Comparison of ENCODE assay signal across 23 cellular contexts in genomic region chr12:68370667-68371066, GRCh38.
"Had no signal": no experiment of that assay in that cellular context is flagged by ENCODE, and none has a peak within 500 bp of the region (broad histone marks: within the 10 kb centered on the region; RNA-seq: fewer than 3 reads in every experiment).

No MANE protein-coding gene starts in this region.

- DNase-seq: activated B cell treated with CpG ODN at 0.5 μM for 24 hours; activated CD4-positive, alpha-beta T cell treated with anti-CD3 and anti-CD28 coated beads for 36 hours; activated CD4-positive, alpha-beta T cell treated with anti-CD3 and anti-CD28 coated beads, Interleukin-2, amount 50 U/mL, for 4 hours; activated effector memory CD4-positive, alpha-beta T cell treated with anti-CD3 and anti-CD28 coated beads, Interleukin-2, amount 50 U/mL, for 16 hours; activated naive CD4-positive, alpha-beta T cell treated with anti-CD3 and anti-CD28 coated beads for 36 hours; activated T-cell treated with anti-CD3 and anti-CD28 coated beads for 4 hours; activated T-cell treated with anti-CD3 and anti-CD28 coated beads, Interleukin-2, amount 50 U/mL, for 72 hours; dermis blood vessel endothelial cell; effector memory CD4-positive, alpha-beta T cell; left cardiac atrium; left ventricle myocardium superior; midbrain; naive thymus-derived CD8-positive, alpha-beta T cell; SK-N-SH; spleen; stimulated activated CD4-positive, alpha-beta T cell treated with anti-CD3 and anti-CD28 coated beads, Interleukin-2, amount 100 ng/mL, for 48 hours; stomach; thyroid gland; upper lobe of left lung had no signal

- H3K9me3 Mint-ChIP-seq: activated B cell treated with CpG ODN at 0.5 μM for 24 hours; activated T-cell treated with anti-CD3 and anti-CD28 coated beads, Interleukin-2, amount 50 U/mL, for 72 hours; naive thymus-derived CD8-positive, alpha-beta T cell; T-helper 2 cell treated with Interferon-gamma antibody and Interleukin-4, amounts not matched to agents 5 μg/mL and 100 μg/mL, for 36 hours had no signal

- H3K27me3 Mint-ChIP-seq: activated B cell treated with CpG ODN at 0.5 μM for 24 hours; activated CD4-positive, alpha-beta T cell treated with anti-CD3 and anti-CD28 coated beads for 36 hours; naive thymus-derived CD8-positive, alpha-beta T cell had no signal

- ATAC-seq: activated CD4-positive, alpha-beta T cell treated with anti-CD3 and anti-CD28 coated beads for 36 hours; activated T-cell treated with anti-CD3 and anti-CD28 coated beads, Interleukin-2, amount 50 U/mL, for 72 hours; gastroesophageal sphincter; left cardiac atrium; naive thymus-derived CD8-positive, alpha-beta T cell had no signal

- H3K27ac Mint-ChIP-seq: activated B cell treated with CpG ODN at 0.5 μM for 24 hours; activated CD4-positive, alpha-beta T cell treated with anti-CD3 and anti-CD28 coated beads for 36 hours; activated naive CD4-positive, alpha-beta T cell treated with anti-CD3 and anti-CD28 coated beads for 36 hours; activated T-cell treated with anti-CD3 and anti-CD28 coated beads, Interleukin-2, amount 50 U/mL, for 72 hours; T-helper 2 cell treated with Interferon-gamma antibody and Interleukin-4, amounts not matched to agents 5 μg/mL and 100 μg/mL, for 36 hours had no signal

- H3K27ac ChIP-seq: gastroesophageal sphincter, hepatocyte, stomach, thyroid gland, upper lobe of left lung, vagina had no signal

- H3K4me3 ChIP-seq: gastroesophageal sphincter, hepatocyte, spleen, stomach, thyroid gland, upper lobe of left lung, vagina had no signal

- H3K9me3 ChIP-seq: gastroesophageal sphincter, SK-N-SH, spleen, stomach, thyroid gland, upper lobe of left lung, vagina had no signal

- H3K36me3 Mint-ChIP-seq: naive thymus-derived CD8-positive, alpha-beta T cell had no signal

- H3K36me3 ChIP-seq: gastroesophageal sphincter, spleen, stomach, thyroid gland, upper lobe of left lung, vagina had no signal

- H3K27me3 ChIP-seq: gastroesophageal sphincter, hepatocyte, spleen, stomach, thyroid gland, upper lobe of left lung, vagina had no signal

- H3K4me3 Mint-ChIP-seq: activated B cell treated with CpG ODN at 0.5 μM for 24 hours; activated CD4-positive, alpha-beta T cell treated with anti-CD3 and anti-CD28 coated beads for 36 hours; activated naive CD4-positive, alpha-beta T cell treated with anti-CD3 and anti-CD28 coated beads for 36 hours; activated T-cell treated with anti-CD3 and anti-CD28 coated beads, Interleukin-2, amount 50 U/mL, for 72 hours; T-helper 2 cell treated with Interferon-gamma antibody and Interleukin-4, amounts not matched to agents 5 μg/mL and 100 μg/mL, for 36 hours had no signal
